In the genomic region with DNA sequence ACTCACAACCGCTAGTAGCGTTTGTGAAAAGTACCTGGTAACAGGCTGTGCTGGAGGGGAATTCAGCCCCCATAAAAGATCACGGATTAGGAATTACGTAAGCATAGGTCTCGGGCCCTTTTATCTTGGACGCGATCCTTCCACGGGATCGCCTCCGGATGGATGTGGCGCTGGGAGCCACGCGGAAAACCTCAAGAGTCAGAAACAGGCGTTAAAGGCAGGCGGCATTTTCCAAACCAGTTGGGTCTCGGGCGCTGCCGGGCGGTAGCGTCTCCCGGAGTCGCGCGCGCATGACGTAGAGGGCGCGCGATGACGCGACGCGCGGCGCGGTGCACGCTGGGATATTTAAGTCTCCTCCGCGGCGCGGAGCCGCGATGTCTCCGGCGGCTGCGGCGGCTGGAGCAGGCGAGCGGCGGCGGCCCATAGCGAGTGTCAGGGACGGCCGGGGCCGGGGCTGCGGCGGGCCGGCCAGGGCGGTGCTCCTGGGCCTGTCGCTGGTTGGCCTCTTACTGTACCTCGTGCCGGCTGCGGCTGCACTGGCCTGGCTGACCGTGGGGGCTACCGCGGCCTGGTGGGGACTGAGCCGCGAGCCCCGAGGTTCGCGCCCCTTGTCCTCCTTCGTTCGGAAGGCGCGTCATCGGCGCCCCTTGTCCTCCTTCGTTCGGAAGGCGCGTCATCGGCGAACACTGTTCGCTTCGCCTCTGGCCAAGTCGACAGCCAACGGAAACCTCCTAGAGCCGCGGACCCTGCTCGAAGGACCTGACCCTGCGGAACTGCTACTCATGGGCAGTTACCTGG, we compare ENCODE assay signal across 8 cellular contexts. TPM values are rescaled to one million over a fixed set of nuclear protein-coding genes. Genes with fewer than 3 reads are reported as not detected.
DNase-seq lines count a peak whose midpoint lies in the region; ATAC-seq and TF ChIP-seq lines count a peak whose summit lies in the region.

Gene POM121 (plus strand): TSS at position 348 of the 798 bp plus-strand sequence. CDS start 27 bp downstream, at position 375.

- H3K27ac ChIP-seq in DND-41 (ENCODE audit: low read length): peak within 1 kb of the TSS; percentile 87

- peaks cover 24 to 32% of the 10 kb centered on the region in 2 donors for H3K4me1 Mint-ChIP-seq in natural killer cell treated with Interleukin-12 subunit alpha and Interleukin-12 subunit beta and Interleukin-15 and Interleukin-18, amount 100 ng/mL, for 72 hours (ENCODE audit: low read depth in 2 of 2)

- peak within 1 kb of the TSS; percentile 60 to 77 for H3K4me3 ChIP-seq in DND-41 (ENCODE audit: low read depth in 1 of 2, low read length in 2 of 2)
- peak within 1 kb of the TSS; percentile 93 for H3K4me3 ChIP-seq in fibroblast of mammary gland (ENCODE audit: control insufficient read depth, low read depth, low read length)

- peaks cover 64% of the 10 kb centered on the region for H3K79me2 ChIP-seq in DND-41 (ENCODE audit: insufficient read depth, low read length)

- peak within 1 kb of the TSS; percentile 72 for H3K9ac ChIP-seq in DND-41 (ENCODE audit: low read depth, low read length)

- H3K9me3 Mint-ChIP-seq in natural killer cell treated with Interleukin-12 subunit alpha and Interleukin-12 subunit beta and Interleukin-15 and Interleukin-18, amount 100 ng/mL, for 72 hours: no peaks in the 10 kb centered on the region

- H2AFZ ChIP-seq in DND-41 (ENCODE audit: low read depth, low read length): peak within 1 kb of the TSS; percentile 83

- peak; percentile 84 for ATAC-seq in DND-41 (ENCODE audit: insufficient read depth, low read depth)
- ATAC-seq in GM21737 (IDR thresholded peaks at IDR 0.05; ENCODE audit: unreplicated experiment): peak; percentile 86
- peak; percentile 95 to 97 for ATAC-seq in natural killer cell treated with Interleukin-12 subunit alpha and Interleukin-12 subunit beta and Interleukin-15 and Interleukin-18, amount 100 ng/mL, for 72 hours

- H3K27me3 Mint-ChIP-seq in natural killer cell treated with Interleukin-12 subunit alpha and Interleukin-12 subunit beta and Interleukin-15 and Interleukin-18, amount 100 ng/mL, for 72 hours: no peaks in the 10 kb centered on the region

- TF ChIP-seq CTCF in DND-41 (IDR thresholded peaks at IDR 0.05; ENCODE audit: borderline replicate concordance, extremely low read depth, low read length, poor library complexity, severe bottlenecking) (no peak), fibroblast of mammary gland (conservative IDR thresholded peaks at IDR 0.05; ENCODE audit: control insufficient read depth, insufficient read depth, low read depth, low read length) (no peak)

- H3K4me1 ChIP-seq in DND-41 (ENCODE audit: insufficient read depth, low read length): peaks cover 30% of the 10 kb centered on the region

- H3K27me3 ChIP-seq in DND-41 (ENCODE audit: insufficient read depth, low read length, poor library complexity): no peaks in the 10 kb centered on the region

- peaks cover 19% of the 10 kb centered on the region for H3K36me3 Mint-ChIP-seq in natural killer cell treated with Interleukin-12 subunit alpha and Interleukin-12 subunit beta and Interleukin-15 and Interleukin-18, amount 100 ng/mL, for 72 hours

- peak within 1 kb of the TSS; percentile 97 for H3K4me3 Mint-ChIP-seq in natural killer cell treated with Interleukin-12 subunit alpha and Interleukin-12 subunit beta and Interleukin-15 and Interleukin-18, amount 100 ng/mL, for 72 hours

- H3K4me2 ChIP-seq in DND-41 (ENCODE audit: insufficient read depth, low read length): peak within 1 kb of the TSS; percentile 94

- peak within 1 kb of the TSS; percentile 94 to 98 for H3K27ac Mint-ChIP-seq in natural killer cell treated with Interleukin-12 subunit alpha and Interleukin-12 subunit beta and Interleukin-15 and Interleukin-18, amount 100 ng/mL, for 72 hours

- peaks cover 10% of the 10 kb centered on the region for H4K20me1 ChIP-seq in DND-41 (ENCODE audit: insufficient read depth, low read length)

- DNase-seq in DND-41 (peak; percentile 86), KG1 (lab: John Stamatoyannopoulos, UW) (peak; percentile 86), RPMI8226 (peak; percentile 95), fibroblast of mammary gland (ENCODE audit: low read depth) (peak; percentile 84)
- peak; percentile 65 to 82 for DNase-seq in activated T-helper 1 cell treated with anti-CD3 and anti-CD28 coated beads, Interleukin-2, amount 50 U/mL, for 16 hours (ENCODE audit: low read depth in 1 of 2, low spot score in 1 of 2)
- peak; percentile 88 for DNase-seq in natural killer cell treated with Interleukin-12 subunit alpha and Interleukin-12 subunit beta and Interleukin-15 and Interleukin-18, amount 100 ng/mL, for 72 hours (ENCODE audit: low spot score)
- peak; percentile 68 for DNase-seq in stimulated activated naive CD4-positive, alpha-beta T cell treated with Interleukin-2 at 50 U/mL for 16 hours (lab: John Stamatoyannopoulos, UW)

- H3K36me3 ChIP-seq in DND-41 (ENCODE audit: insufficient read depth, low read length): peaks cover 46% of the 10 kb centered on the region

- H3K9me3 ChIP-seq in DND-41 (ENCODE audit: insufficient read depth, low read length, severe bottlenecking): no peaks in the 10 kb centered on the region

RNA-seq across cellular contexts. Expression of gene POM121, which starts in this region (rescaled TPM):
- 100 to 1,000 TPM in 1 of 2 donors, 10 to 100 TPM in 1; 67.4 to 114 TPM for total RNA-seq in natural killer cell treated with Interleukin-12 subunit alpha and Interleukin-12 subunit beta and Interleukin-15 and Interleukin-18, amount 100 ng/mL, for 72 hours

Comparison
In these comparisons a context has a peak if more than half of its experiments do, and no peak if none do; other contexts are left out.
1. Peak in every context shown above with its lines: DNase-seq, ATAC-seq, H3K4me3 ChIP-seq and H3K27ac ChIP-seq.